Comparison of ENCODE assay signal across 9 cellular contexts in genomic region chr6:89144358-89145041, GRCh38. TPM values are rescaled to one million over a fixed set of nuclear protein-coding genes. Genes with fewer than 3 reads are reported as not detected.
DNase-seq lines count a peak whose midpoint lies in the region; ATAC-seq and TF ChIP-seq lines count a peak whose summit lies in the region.
"Had no signal": no experiment of that assay in that cellular context is flagged by ENCODE, and none has a peak within 500 bp of the region (broad histone marks: within the 10 kb centered on the region; RNA-seq: fewer than 3 reads in every experiment).

No MANE protein-coding gene starts in this region.

- POLR2A ChIA-PET in activated CD8-positive, alpha-beta T cell treated with anti-CD3 and anti-CD28 coated beads, Interleukin-2, amount 10 ng/mL, durations not matched to agents 7 days and 5 days (lab: Charles Lee), result interaction anchor here (0.7 to 4.6 kb wide), 4 partner anchors 13 to 207 kb away, joined by 3 to 115 read pairs (median 12); partner anchors contain the start of genes PNRC1, RNGTT and UBE2J1
- POLR2A ChIA-PET in activated CD8-positive, alpha-beta T cell treated with anti-CD3 and anti-CD28 coated beads for 36 hours (lab: Charles Lee), result interaction anchor here (1.0 to 8.0 kb wide), 3 partner anchors 11 to 161 kb away, joined by 3 to 108 read pairs (median 4); partner anchors contain the start of gene PNRC1

- peaks cover 11% of the 10 kb centered on the region for H3K36me3 Mint-ChIP-seq in activated CD8-positive, alpha-beta T cell treated with anti-CD3 and anti-CD28 coated beads, Interleukin-2, amount 10 ng/mL, durations not matched to agents 7 days and 5 days (ENCODE audit: low read depth)
- H3K36me3 Mint-ChIP-seq in activated CD8-positive, alpha-beta T cell treated with anti-CD3 and anti-CD28 coated beads for 36 hours (ENCODE audit: low read depth), result peaks cover 18% of the 10 kb centered on the region
- H3K36me3 Mint-ChIP-seq in stimulated activated naive B cell treated with anti-CD40 and anti-IgM and Interleukin-4, amounts not matched to agents 10 μg/mL and 1 μg/mL and 100 μg/mL, for 72 hours, result peaks cover 7 to 13% of the 10 kb centered on the region in 2 donors

- no peak for DNase-seq in activated CD8-positive, alpha-beta T cell treated with anti-CD3 and anti-CD28 coated beads, Interleukin-2, amount 10 ng/mL, durations not matched to agents 7 days and 5 days
- no peak for DNase-seq in activated CD8-positive, alpha-beta T cell treated with anti-CD3 and anti-CD28 coated beads for 36 hours
- no peak for DNase-seq in stimulated activated naive B cell treated with anti-CD40 and anti-IgM and Interleukin-4, amounts not matched to agents 10 μg/mL and 1 μg/mL and 100 μg/mL, for 72 hours
- DNase-seq in HuH-7 (ENCODE audit: low spot score) (no peak), HT-29 (ENCODE audit: low spot score) (no peak)
- DNase-seq: activated gamma-delta T cell had no signal

- H3K9me3 Mint-ChIP-seq in activated CD8-positive, alpha-beta T cell treated with anti-CD3 and anti-CD28 coated beads, Interleukin-2, amount 10 ng/mL, durations not matched to agents 7 days and 5 days (ENCODE audit: insufficient read depth), result no peaks in the 10 kb centered on the region
- no peaks in the 10 kb centered on the region for H3K9me3 Mint-ChIP-seq in activated CD8-positive, alpha-beta T cell treated with anti-CD3 and anti-CD28 coated beads for 36 hours
- H3K9me3 Mint-ChIP-seq in stimulated activated naive B cell treated with anti-CD40 and anti-IgM and Interleukin-4, amounts not matched to agents 10 μg/mL and 1 μg/mL and 100 μg/mL, for 72 hours, result no peaks in the 10 kb centered on the region

- ATAC-seq in activated CD8-positive, alpha-beta T cell treated with anti-CD3 and anti-CD28 coated beads, Interleukin-2, amount 10 ng/mL, durations not matched to agents 7 days and 5 days, result no peak
- ATAC-seq in activated CD8-positive, alpha-beta T cell treated with anti-CD3 and anti-CD28 coated beads for 36 hours, result no peak
- peak; percentile 46 for ATAC-seq in HG02870 (IDR thresholded peaks at IDR 0.05; ENCODE audit: unreplicated experiment)
- no peak for ATAC-seq in stimulated activated naive B cell treated with anti-CD40 and anti-IgM and Interleukin-4, amounts not matched to agents 10 μg/mL and 1 μg/mL and 100 μg/mL, for 72 hours (replicated peaks)
- no peak for ATAC-seq in GM21526 (IDR thresholded peaks at IDR 0.05; ENCODE audit: low FRiP score, unreplicated experiment)

- no peak for TF ChIP-seq CTCF in activated CD8-positive, alpha-beta T cell treated with anti-CD3 and anti-CD28 coated beads for 36 hours (IDR thresholded peaks at IDR 0.05)

- peaks cover 37% of the 10 kb centered on the region for H3K4me1 Mint-ChIP-seq in activated CD8-positive, alpha-beta T cell treated with anti-CD3 and anti-CD28 coated beads, Interleukin-2, amount 10 ng/mL, durations not matched to agents 7 days and 5 days (ENCODE audit: low read depth)
- H3K4me1 Mint-ChIP-seq in activated CD8-positive, alpha-beta T cell treated with anti-CD3 and anti-CD28 coated beads for 36 hours (ENCODE audit: low read depth), result peaks cover 33% of the 10 kb centered on the region
- peaks cover 13 to 25% of the 10 kb centered on the region in 2 donors for H3K4me1 Mint-ChIP-seq in stimulated activated naive B cell treated with anti-CD40 and anti-IgM and Interleukin-4, amounts not matched to agents 10 μg/mL and 1 μg/mL and 100 μg/mL, for 72 hours

- CTCF ChIA-PET in activated CD8-positive, alpha-beta T cell treated with anti-CD3 and anti-CD28 coated beads, Interleukin-2, amount 10 ng/mL, durations not matched to agents 7 days and 5 days (lab: Charles Lee), result interaction anchor here (0.9 to 4.3 kb wide), 11 partner anchors 10 to 231 kb away, joined by 3 to 27 read pairs (median 4); partner anchors contain the start of gene PNRC1
- CTCF ChIA-PET in activated CD8-positive, alpha-beta T cell treated with anti-CD3 and anti-CD28 coated beads for 36 hours (lab: Charles Lee), result interaction anchor here (1.0 to 3.8 kb wide), 8 partner anchors 12 to 227 kb away, joined by 3 to 22 read pairs (median 4); partner anchors contain the start of genes PNRC1 and RNGTT

- 0 out of 2 replicates have a peak, but pooled peaks have one; percentile 22 for TF ChIP-seq POLR2A in Raji (IDR thresholded peaks at IDR 0.05; ENCODE audit: insufficient read depth, low read depth, low read length)

- H3K27me3 Mint-ChIP-seq in activated CD8-positive, alpha-beta T cell treated with anti-CD3 and anti-CD28 coated beads, Interleukin-2, amount 10 ng/mL, durations not matched to agents 7 days and 5 days (ENCODE audit: low read depth), result no peaks in the 10 kb centered on the region
- H3K27me3 Mint-ChIP-seq in activated CD8-positive, alpha-beta T cell treated with anti-CD3 and anti-CD28 coated beads for 36 hours, result peaks cover 2% of the 10 kb centered on the region
- H3K27me3 Mint-ChIP-seq in stimulated activated naive B cell treated with anti-CD40 and anti-IgM and Interleukin-4, amounts not matched to agents 10 μg/mL and 1 μg/mL and 100 μg/mL, for 72 hours, result no peaks in the 10 kb centered on the region

- intact Hi-C loops in activated CD8-positive, alpha-beta T cell treated with anti-CD3 and anti-CD28 coated beads for 36 hours (cut with micrococcal nuclease), result loop anchor here (2.0 to 10.0 kb wide), 2 partner anchors 64 to 160 kb away; partner anchors contain the start of gene PNRC1

- H3K4me3 Mint-ChIP-seq in activated CD8-positive, alpha-beta T cell treated with anti-CD3 and anti-CD28 coated beads, Interleukin-2, amount 10 ng/mL, durations not matched to agents 7 days and 5 days, result peak overlapping the region; percentile 37
- H3K4me3 Mint-ChIP-seq in activated CD8-positive, alpha-beta T cell treated with anti-CD3 and anti-CD28 coated beads for 36 hours, result no peak overlapping the region
- H3K4me3 Mint-ChIP-seq in stimulated activated naive B cell treated with anti-CD40 and anti-IgM and Interleukin-4, amounts not matched to agents 10 μg/mL and 1 μg/mL and 100 μg/mL, for 72 hours, result peak overlapping the region in 1 of 2 donors; percentile 44

- H3K27ac Mint-ChIP-seq in activated CD8-positive, alpha-beta T cell treated with anti-CD3 and anti-CD28 coated beads, Interleukin-2, amount 10 ng/mL, durations not matched to agents 7 days and 5 days, result no peak overlapping the region
- no peak overlapping the region for H3K27ac Mint-ChIP-seq in activated CD8-positive, alpha-beta T cell treated with anti-CD3 and anti-CD28 coated beads for 36 hours
- H3K27ac Mint-ChIP-seq in stimulated activated naive B cell treated with anti-CD40 and anti-IgM and Interleukin-4, amounts not matched to agents 10 μg/mL and 1 μg/mL and 100 μg/mL, for 72 hours, result peak overlapping the region; percentile 28

RNA-seq across cellular contexts. Expression of gene PM20D2, which starts 1.4 kb away (rescaled TPM):
- 10 to 100 TPM; 22.5 to 24.5 TPM for total RNA-seq in activated CD8-positive, alpha-beta T cell treated with anti-CD3 and anti-CD28 coated beads, Interleukin-2, amount 10 ng/mL, durations not matched to agents 7 days and 5 days
- 10 to 100 TPM; 25.4 to 26.0 TPM for total RNA-seq in activated CD8-positive, alpha-beta T cell treated with anti-CD3 and anti-CD28 coated beads for 36 hours
- 29.0 and 30.7 TPM in 2 replicates for total RNA-seq in HT-29 (2014; rRNA removed; shearing (Covaris generic))

RNA-seq across cellular contexts. Expression of gene SRSF12, which starts 26.6 kb away (rescaled TPM):
- total RNA-seq in activated CD8-positive, alpha-beta T cell treated with anti-CD3 and anti-CD28 coated beads, Interleukin-2, amount 10 ng/mL, durations not matched to agents 7 days and 5 days, result not detected
- total RNA-seq in activated CD8-positive, alpha-beta T cell treated with anti-CD3 and anti-CD28 coated beads for 36 hours, result 1 to 10 TPM in 1 of 2 experiments, under 1 TPM in 1; 0.83 to 1.1 TPM
- not detected in 2 replicates for total RNA-seq in HT-29 (2014; rRNA removed; shearing (Covaris generic))
